1 cellular context compared by ENCODE assay signal in genomic region chr20:38730167-38730988, GRCh38.
TF ChIP-seq lines count a peak whose summit lies in the region.

No MANE protein-coding gene starts in this region.

TF ChIP-seq in HCT116, 20 proteins besides CTCF, POLR2A, EP300 and RAD21 (continued from another document):
- TF ChIP-seq ZBTB33 (IDR thresholded peaks at IDR 0.05; ENCODE audit: extremely low read depth, insufficient replicate concordance, low read length) (no peak), ZFX (IDR thresholded peaks at IDR 0.05) (no peak)
